1 cellular context compared by ENCODE assay signal in genomic region chr11:44067266-44067665, GRCh38.
TF ChIP-seq lines count a peak whose summit lies in the region.

No MANE protein-coding gene starts in this region.

TF ChIP-seq in IMR-90, 13 proteins besides CTCF, POLR2A, EP300 and RAD21:
- no peak for TF ChIP-seq CEBPB (IDR thresholded peaks at IDR 0.05; ENCODE audit: low read depth, low read length)
- no peak for TF ChIP-seq FOS (IDR thresholded peaks at IDR 0.05; ENCODE audit: low read depth, low read length)
- TF ChIP-seq MAFK (IDR thresholded peaks at IDR 0.05; ENCODE audit: low read depth, low read length), result no peak
- no peak for TF ChIP-seq CHD1 (IDR thresholded peaks at IDR 0.05; ENCODE audit: low read depth, low read length)
- no peak for TF ChIP-seq BHLHE40 (IDR thresholded peaks at IDR 0.05; ENCODE audit: low read depth, low read length)
- TF ChIP-seq NFE2L2 (IDR thresholded peaks at IDR 0.05; ENCODE audit: low read depth, low read length), result no peak
- no peak for TF ChIP-seq MAZ (IDR thresholded peaks at IDR 0.05; ENCODE audit: borderline replicate concordance, low read depth, low read length)
- TF ChIP-seq USF2 (IDR thresholded peaks at IDR 0.05; ENCODE audit: low read depth, low read length), result no peak
- TF ChIP-seq MXI1 (IDR thresholded peaks at IDR 0.05; ENCODE audit: borderline replicate concordance, low read depth, low read length), result no peak
- no peak for TF ChIP-seq SMC3 (IDR thresholded peaks at IDR 0.05; ENCODE audit: low read depth, low read length)
